ENCODE assay signal across 14 cellular contexts in the genomic region with DNA sequence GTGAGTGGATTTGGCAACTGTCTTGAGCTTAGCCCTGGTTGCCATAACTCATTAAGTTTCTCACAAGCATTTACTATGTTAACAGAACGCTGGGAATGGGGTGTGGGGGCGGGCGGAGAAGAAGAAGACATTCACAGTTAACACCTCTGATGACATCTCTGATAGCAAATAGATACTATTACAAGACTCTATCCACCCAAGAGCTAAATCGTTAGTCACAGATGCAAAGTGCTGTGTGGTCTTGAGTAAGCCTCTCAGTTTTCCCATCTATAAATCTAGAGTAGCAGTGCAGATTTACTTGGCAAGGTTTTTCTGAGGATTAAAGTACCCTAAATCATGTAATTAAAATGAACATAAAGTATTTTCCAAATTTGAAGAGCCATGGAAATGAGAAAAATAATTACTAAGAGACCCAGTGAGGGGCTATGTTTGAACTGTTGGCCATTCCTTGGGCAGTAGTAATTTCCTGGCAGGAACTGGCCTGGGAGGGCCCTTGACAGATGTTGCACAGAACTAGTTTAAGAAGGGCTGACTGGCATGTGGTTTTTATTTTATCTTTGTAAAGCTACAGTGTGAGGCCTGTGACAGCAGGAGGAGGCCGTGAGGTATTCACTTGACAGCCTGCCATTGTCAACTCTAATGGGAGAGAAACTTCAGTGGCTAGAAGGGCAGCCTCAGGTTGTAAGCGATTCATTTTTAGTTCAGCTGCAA. TPM values are rescaled to one million over a fixed set of nuclear protein-coding genes. Genes with fewer than 3 reads are reported as not detected.
DNase-seq lines count a peak whose midpoint lies in the region; ATAC-seq and TF ChIP-seq lines count a peak whose summit lies in the region.
"Had no signal": no experiment of that assay in that cellular context is flagged by ENCODE, and none has a peak within 500 bp of the region (broad histone marks: within the 10 kb centered on the region; RNA-seq: fewer than 3 reads in every experiment).

No MANE protein-coding gene starts in this region.

- H3K27me3 Mint-ChIP-seq in nephron progenitor cell (ENCODE audit: low read depth, poor library complexity) = peaks cover 5% of the 10 kb centered on the region
- H3K27me3 Mint-ChIP-seq: activated CD8-positive, alpha-beta T cell treated with anti-CD3 and anti-CD28 coated beads for 36 hours had no signal

- DNase-seq in DMS 273 (lab: John Stamatoyannopoulos, UW; ENCODE audit: unreplicated experiment) (peak; percentile 92), NCI-H446 treated with DMSO at 0.1 percent for 48 hours (lab: John Stamatoyannopoulos, UW) (peak; percentile 87), fibroblast of mammary gland (ENCODE audit: low read depth) (peak; percentile 76), nephron progenitor cell (no peak), NCI-H748 (lab: John Stamatoyannopoulos, UW; ENCODE audit: unreplicated experiment) (no peak), omental fat pad (ENCODE audit: low spot score) (no peak)
- no peak for DNase-seq in stimulated activated CD4-positive, alpha-beta T cell treated with anti-CD3 and anti-CD28 coated beads, Interleukin-4, amount 100 ng/mL, for 1 hour
- DNase-seq in activated CD4-positive, CD25-positive, alpha-beta regulatory T cell (lab: John Stamatoyannopoulos, UW) = no peak
- DNase-seq: activated CD8-positive, alpha-beta T cell treated with anti-CD3 and anti-CD28 coated beads for 36 hours; activated naive CD4-positive, alpha-beta T cell treated with anti-CD3 and anti-CD28 coated beads for 36 hours; small intestine; T-helper 2 cell had no signal

- no peaks in the 10 kb centered on the region for H3K36me3 Mint-ChIP-seq in nephron progenitor cell (ENCODE audit: low read depth)

- TF ChIP-seq CTCF in fibroblast of mammary gland (conservative IDR thresholded peaks at IDR 0.05; ENCODE audit: control insufficient read depth, insufficient read depth, low read depth, low read length) (peak; percentile 10), nephron progenitor cell (IDR thresholded peaks at IDR 0.05) (no peak), omental fat pad (IDR thresholded peaks at IDR 0.05) (no peak)

- peak overlapping the region; percentile 12 for H3K27ac Mint-ChIP-seq in nephron progenitor cell
- H3K27ac Mint-ChIP-seq: activated CD8-positive, alpha-beta T cell treated with anti-CD3 and anti-CD28 coated beads for 36 hours; activated naive CD4-positive, alpha-beta T cell treated with anti-CD3 and anti-CD28 coated beads for 36 hours had no signal

- H3K9me3 Mint-ChIP-seq in nephron progenitor cell = no peaks in the 10 kb centered on the region
- H3K9me3 Mint-ChIP-seq: activated CD8-positive, alpha-beta T cell treated with anti-CD3 and anti-CD28 coated beads for 36 hours; activated naive CD4-positive, alpha-beta T cell treated with anti-CD3 and anti-CD28 coated beads for 36 hours had no signal

- ATAC-seq in omental fat pad (ENCODE audit: low FRiP score) = no peak
- ATAC-seq: activated CD8-positive, alpha-beta T cell treated with anti-CD3 and anti-CD28 coated beads for 36 hours had no signal

- peaks cover 23% of the 10 kb centered on the region for H3K4me1 Mint-ChIP-seq in nephron progenitor cell

- no peak overlapping the region for H3K4me3 ChIP-seq in fibroblast of mammary gland (ENCODE audit: control insufficient read depth, low read depth, low read length)
- H3K4me3 ChIP-seq: BLaER1 had no signal

- H3K4me3 Mint-ChIP-seq in nephron progenitor cell = no peak overlapping the region
- H3K4me3 Mint-ChIP-seq: activated CD8-positive, alpha-beta T cell treated with anti-CD3 and anti-CD28 coated beads for 36 hours; activated naive CD4-positive, alpha-beta T cell treated with anti-CD3 and anti-CD28 coated beads for 36 hours had no signal

RNA-seq across cellular contexts. Expression of a gene that starts 58.7 kb away (rescaled TPM):
- total RNA-seq in omental fat pad = not detected
- total RNA-seq: activated CD8-positive, alpha-beta T cell treated with anti-CD3 and anti-CD28 coated beads for 36 hours; activated naive CD4-positive, alpha-beta T cell treated with anti-CD3 and anti-CD28 coated beads for 36 hours; ureter had no signal

Comparison
In these comparisons a context has a peak if more than half of its experiments do, and no peak if none do; other contexts are left out.
1. DNase-seq: peak in DMS 273 (single experiment), NCI-H446 treated with DMSO at 0.1 percent for 48 hours (single experiment) and fibroblast of mammary gland (single experiment); none in nephron progenitor cell (single experiment), stimulated activated CD4-positive, alpha-beta T cell treated with anti-CD3 and anti-CD28 coated beads, Interleukin-4, amount 100 ng/mL, for 1 hour (single experiment), NCI-H748 (single experiment), omental fat pad (single experiment) and activated CD4-positive, CD25-positive, alpha-beta regulatory T cell (0 of 4).